ENCODE assay signal across 9 cellular contexts in the genomic region with DNA sequence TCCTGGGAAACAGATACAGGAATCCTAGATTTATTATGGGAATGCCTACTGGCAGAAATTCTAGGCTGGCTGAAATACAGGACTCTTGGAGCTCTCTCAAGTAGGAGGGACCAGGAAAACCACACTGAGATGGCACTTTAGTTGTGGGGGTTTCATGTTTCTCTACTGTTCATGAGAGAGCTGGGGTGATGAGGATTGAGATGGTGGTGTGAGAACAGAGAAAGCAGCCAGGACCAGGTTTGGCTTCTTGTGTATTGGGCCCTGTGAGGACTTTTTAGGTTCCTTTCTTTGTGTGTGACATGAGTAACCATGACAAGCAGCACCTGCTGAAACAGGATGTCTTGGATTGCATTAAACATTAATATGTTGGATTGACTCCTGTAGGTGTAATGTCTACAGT. TPM values are rescaled to one million over a fixed set of nuclear protein-coding genes. Genes with fewer than 3 reads are reported as not detected.
DNase-seq lines count a peak whose midpoint lies in the region; ATAC-seq, FAIRE-seq and TF ChIP-seq lines count a peak whose summit lies in the region.
"Had no signal": no experiment of that assay in that cellular context is flagged by ENCODE, and none has a peak within 500 bp of the region (broad histone marks: within the 10 kb centered on the region; RNA-seq: fewer than 3 reads in every experiment).

No MANE protein-coding gene starts in this region.

- peaks cover 18% of the 10 kb centered on the region for H3F3A ChIP-seq in SK-N-SH (replicated peaks; ENCODE audit: insufficient read depth)

- ATAC-seq in SK-N-SH treated with all-trans-retinoic acid at 6 μM for 48 hours (no peak), Panc1 (no peak), GM21367 (IDR thresholded peaks at IDR 0.05; ENCODE audit: unreplicated experiment) (no peak)
- ATAC-seq: mucosa of descending colon had no signal

- no peak overlapping the region for H3K9ac ChIP-seq in SK-N-SH
- H3K9ac ChIP-seq in fibroblast of lung (ENCODE audit: insufficient read depth, low read length), result no peak overlapping the region

- DNase-seq in SK-N-SH (no peak), Panc1 (ENCODE audit: low read depth, low spot score) (no peak), fibroblast of lung (ENCODE audit: low read depth in 2 of 2) (peak; percentile 48 to 61), stomach (no peak), midbrain (lab: John Stamatoyannopoulos, UW) (no peak), small intestine (no peak)
- DNase-seq: mucosa of descending colon had no signal

- H3K4me3 ChIP-seq in SK-N-SH (ENCODE audit: low read depth in 2 of 2, low read length in 1 of 2) (peak overlapping the region in 1 of 2 experiments; percentile 74; a peak in 1 of 4 replicates), Panc1 (ENCODE audit: low read depth in 2 of 2, low read length in 2 of 2) (peak overlapping the region; percentile 30 to 80; a peak in 3 of 4 replicates), fibroblast of lung (replicated peaks in 1 of 4; ENCODE audit: control extremely low read depth in 1 of 4, insufficient read depth in 1 of 4, low read depth in 3 of 4, low read length in 4 of 4) (peak overlapping the region in 3 of 4 experiments; percentile 4 to 97 (median 17)), stomach (peak overlapping the region in 2 of 4 donors; percentile 2 to 89), small intestine (ENCODE audit: low read depth in 1 of 2, low read length in 2 of 2) (no peak overlapping the region)
- H3K4me3 ChIP-seq: mucosa of descending colon had no signal

- TF ChIP-seq POLR2A in stomach (IDR thresholded peaks at IDR 0.05), result no peak

- no TSS peak for BruUV-seq in Panc1 (replicated peaks; lab: Mats Ljungman, UMichigan)

- H3K27me3 ChIP-seq in SK-N-SH (ENCODE audit: insufficient read depth) (no peaks in the 10 kb centered on the region), Panc1 (ENCODE audit: control insufficient read depth, insufficient read depth, low read length) (no peaks in the 10 kb centered on the region), fibroblast of lung (ENCODE audit: control insufficient read depth, insufficient read depth, low read length) (no peaks in the 10 kb centered on the region), stomach (no peaks in the 10 kb centered on the region), small intestine (ENCODE audit: control insufficient read depth in 2 of 2, insufficient read depth in 2 of 2, low read length in 2 of 2) (no peaks in the 10 kb centered on the region)

- POLR2A ChIA-PET in SK-N-SH (lab: Yijun Ruan, JAX), result interaction anchor here (0.6 to 1.2 kb wide), 2 partner anchors 47 to 76 kb away, joined by 3 to 5 read pairs; no protein-coding TSS in a partner anchor
- POLR2A ChIA-PET in Panc1 (lab: Charles Lee), result no interaction called here

- no peak for TF ChIP-seq CTCF in SK-N-SH (IDR thresholded peaks at IDR 0.05)
- TF ChIP-seq CTCF in Panc1 (IDR thresholded peaks at IDR 0.05), result no peak
- no peak for TF ChIP-seq CTCF in fibroblast of lung (conservative IDR thresholded peaks at IDR 0.05 in 1 of 2, IDR thresholded peaks at IDR 0.05 in 1 of 2; ENCODE audit: low read depth in 1 of 2, low read length in 2 of 2)
- TF ChIP-seq CTCF in stomach (IDR thresholded peaks at IDR 0.05), result no peak

- H3K27ac ChIP-seq in SK-N-SH (ENCODE audit: low read depth in 2 of 2, low read length in 1 of 2) (peak overlapping the region in 1 of 2 experiments; percentile 9; a peak in 1 of 4 replicates), Panc1 (ENCODE audit: low read length) (peak overlapping the region; percentile 74), fibroblast of lung (ENCODE audit: insufficient read depth, low read length) (peak overlapping the region; percentile 26), stomach (peak overlapping the region in 3 of 5 donors; percentile 62 to 98 (median 98)), small intestine (ENCODE audit: low read depth in 1 of 2, low read length in 1 of 2) (no peak overlapping the region)

- H3K36me3 ChIP-seq in SK-N-SH (replicated peaks in 1 of 2; ENCODE audit: control insufficient read depth in 1 of 2, insufficient read depth in 2 of 2, low read length in 1 of 2) (peaks cover 0 to 12% of the 10 kb centered on the region in 2 experiments), Panc1 (ENCODE audit: control insufficient read depth, insufficient read depth, low read length) (peaks cover 3% of the 10 kb centered on the region), fibroblast of lung (ENCODE audit: control insufficient read depth, insufficient read depth, low read length) (no peaks in the 10 kb centered on the region), stomach (no peaks in the 10 kb centered on the region), small intestine (ENCODE audit: control insufficient read depth in 2 of 2, insufficient read depth in 2 of 2, low read length in 2 of 2) (no peaks in the 10 kb centered on the region)

- FAIRE-seq in small intestine (lab: Jason Lieb, UNC), result no peak

- CTCF ChIA-PET in SK-N-SH (lab: Yijun Ruan, JAX), result interaction anchor here (1.4 to 4.9 kb wide), 5 partner anchors 8 to 98 kb away, joined by 3 to 32 read pairs (median 13); a partner anchor contains a TSS
- CTCF ChIA-PET in Panc1 (lab: Charles Lee), result no interaction called here

- H3K4me2 ChIP-seq in SK-N-SH, result peak overlapping the region; percentile 88
- peak overlapping the region; percentile 81 for H3K4me2 ChIP-seq in fibroblast of lung (ENCODE audit: extremely low read depth, insufficient read depth, low read length)

- peaks cover 83% of the 10 kb centered on the region for H4K20me1 ChIP-seq in SK-N-SH (ENCODE audit: insufficient read depth)
- peaks cover 9% of the 10 kb centered on the region for H4K20me1 ChIP-seq in fibroblast of lung (ENCODE audit: control insufficient read depth, extremely low read depth, insufficient read depth, low read length)

- H3K79me2 ChIP-seq in SK-N-SH (ENCODE audit: insufficient read depth) (peaks cover 93% of the 10 kb centered on the region), fibroblast of lung (ENCODE audit: control insufficient read depth, insufficient read depth, low read length) (peaks cover 91% of the 10 kb centered on the region)

- no peak for TF ChIP-seq RAD21 in SK-N-SH (IDR thresholded peaks at IDR 0.05; ENCODE audit: low read length)

- peaks cover 33 to 56% of the 10 kb centered on the region in 2 experiments; a peak in 3 of 4 replicates for H3K4me1 ChIP-seq in SK-N-SH (ENCODE audit: control insufficient read depth in 1 of 2, insufficient read depth in 2 of 2, low read depth in 1 of 2, low read length in 1 of 2)
- H3K4me1 ChIP-seq in Panc1 (ENCODE audit: control insufficient read depth, insufficient read depth, low read length), result peaks cover 66% of the 10 kb centered on the region
- H3K4me1 ChIP-seq in fibroblast of lung (ENCODE audit: control insufficient read depth, extremely low read depth, insufficient read depth, low read length), result peaks cover 24% of the 10 kb centered on the region
- peaks cover 74 to 79% (median 75%) of the 10 kb centered on the region in 4 donors for H3K4me1 ChIP-seq in stomach
- peaks cover 31 to 49% of the 10 kb centered on the region in 2 donors for H3K4me1 ChIP-seq in small intestine (ENCODE audit: control insufficient read depth in 2 of 2, insufficient read depth in 1 of 2, low read depth in 1 of 2, low read length in 1 of 2)

- no peaks in the 10 kb centered on the region for H3K9me2 ChIP-seq in SK-N-SH

- no peak overlapping the region for H2AFZ ChIP-seq in SK-N-SH (ENCODE audit: low read depth)
- H2AFZ ChIP-seq in fibroblast of lung (ENCODE audit: low read length), result no peak overlapping the region

- intact Hi-C loops in Panc1 (cut with micrococcal nuclease; ENCODE audit: unreplicated experiment) (no loop called here), stomach (cut with DNase I; ENCODE audit: low total_unique reads) (no loop called here)

- TF ChIP-seq EP300 in SK-N-SH (IDR thresholded peaks at IDR 0.05; ENCODE audit: borderline replicate concordance in 1 of 2, low read depth in 1 of 2, low read length in 1 of 2) (no peak), stomach (IDR thresholded peaks at IDR 0.05) (no peak)

- in situ Hi-C loops in Panc1 (cut with HindIII; ENCODE audit: low pct_unique_long_range_greater_than_20kb, low sequenced_read_pairs), result no loop called here

- no peaks in the 10 kb centered on the region for H3K9me3 ChIP-seq in SK-N-SH
- H3K9me3 ChIP-seq in Panc1 (ENCODE audit: control insufficient read depth, insufficient read depth, low read depth, low read length), result no peaks in the 10 kb centered on the region
- H3K9me3 ChIP-seq in fibroblast of lung (ENCODE audit: control insufficient read depth, insufficient read depth, low read depth, low read length), result no peaks in the 10 kb centered on the region
- H3K9me3 ChIP-seq in stomach, result no peaks in the 10 kb centered on the region
- H3K9me3 ChIP-seq in small intestine (ENCODE audit: control insufficient read depth, low read depth), result no peaks in the 10 kb centered on the region
- H3K9me3 ChIP-seq: mucosa of descending colon had no signal

TF ChIP-seq in SK-N-SH, 30 proteins besides CTCF, POLR2A, EP300 and RAD21 (continues in another document):
- no peak for TF ChIP-seq CHD2 (IDR thresholded peaks at IDR 0.05; ENCODE audit: low read length, partially characterized antibody)

TF ChIP-seq in SK-N-SH treated with all-trans-retinoic acid at 6 μM for 48 hours, 23 proteins besides CTCF, POLR2A, EP300 and RAD21 (continues in another document):
- TF ChIP-seq, protein P1, sequence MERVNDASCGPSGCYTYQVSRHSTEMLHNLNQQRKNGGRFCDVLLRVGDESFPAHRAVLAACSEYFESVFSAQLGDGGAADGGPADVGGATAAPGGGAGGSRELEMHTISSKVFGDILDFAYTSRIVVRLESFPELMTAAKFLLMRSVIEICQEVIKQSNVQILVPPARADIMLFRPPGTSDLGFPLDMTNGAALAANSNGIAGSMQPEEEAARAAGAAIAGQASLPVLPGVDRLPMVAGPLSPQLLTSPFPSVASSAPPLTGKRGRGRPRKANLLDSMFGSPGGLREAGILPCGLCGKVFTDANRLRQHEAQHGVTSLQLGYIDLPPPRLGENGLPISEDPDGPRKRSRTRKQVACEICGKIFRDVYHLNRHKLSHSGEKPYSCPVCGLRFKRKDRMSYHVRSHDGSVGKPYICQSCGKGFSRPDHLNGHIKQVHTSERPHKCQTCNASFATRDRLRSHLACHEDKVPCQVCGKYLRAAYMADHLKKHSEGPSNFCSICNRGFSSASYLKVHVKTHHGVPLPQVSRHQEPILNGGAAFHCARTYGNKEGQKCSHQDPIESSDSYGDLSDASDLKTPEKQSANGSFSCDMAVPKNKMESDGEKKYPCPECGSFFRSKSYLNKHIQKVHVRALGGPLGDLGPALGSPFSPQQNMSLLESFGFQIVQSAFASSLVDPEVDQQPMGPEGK (CRISPR knock-in tag; IDR thresholded peaks at IDR 0.05; ENCODE audit: borderline replicate concordance), result no peak

RNA-seq across cellular contexts. Expression of a gene that starts 4.9 kb away (rescaled TPM):
- polyA plus RNA-seq in SK-N-SH (2012; rRNA removed), result 14.2 and 26.5 TPM in 2 replicates
- polyA plus RNA-seq in SK-N-SH (2012; cell fraction: cytosol; rRNA removed), result 15.6 and 20.3 TPM in 2 replicates
- 58.2 and 65.9 TPM in 2 replicates for polyA plus RNA-seq in SK-N-SH (2012; cell fraction: nucleus; rRNA removed)
- 110 TPM for total RNA-seq in Panc1 (2021; ENCODE audit: unreplicated experiment)
- polyA plus RNA-seq in Panc1 (2012; ENCODE audit: insufficient read length), result 130 TPM
- 10.3 and 16.0 TPM in 2 replicates for total RNA-seq in fibroblast of lung
- polyA plus RNA-seq in fibroblast of lung, result 12.9 and 18.0 TPM in 2 replicates
- polyA plus RNA-seq in fibroblast of lung (2012), result 24.5 and 29.0 TPM in 2 replicates
- polyA minus RNA-seq in fibroblast of lung (ENCODE audit: low replicate concordance), result 97.0 and 130 TPM in 2 replicates
- 10 to 100 TPM; 42.9 to 74.2 (median 50.1) TPM for total RNA-seq in stomach
- polyA plus RNA-seq in stomach, result 10 to 100 TPM in 2 of 3 donors, 1 to 10 TPM in 1; 9.9 to 10.8 (median 10.4) TPM
- 10 to 100 TPM in 2 of 3 donors, 1 to 10 TPM in 1; 7.8 to 23.7 (median 13.6) TPM for polyA plus RNA-seq in small intestine

Comparison
In these comparisons a context has a peak if more than half of its experiments do, and no peak if none do; other contexts are left out.
1. DNase-seq: peak in fibroblast of lung (2 of 2); none in SK-N-SH (single experiment), Panc1 (single experiment), stomach (single experiment), midbrain (single experiment) and small intestine (single experiment).
2. H3K27ac ChIP-seq: peak in Panc1 (single experiment), fibroblast of lung (single experiment) and stomach (3 of 5); none in small intestine (0 of 2).
3. H3K4me3 ChIP-seq: peak in Panc1 (2 of 2) and fibroblast of lung (3 of 4); none in small intestine (0 of 2).